Comparison of ENCODE assay signal across 8 cellular contexts in the genomic region with DNA sequence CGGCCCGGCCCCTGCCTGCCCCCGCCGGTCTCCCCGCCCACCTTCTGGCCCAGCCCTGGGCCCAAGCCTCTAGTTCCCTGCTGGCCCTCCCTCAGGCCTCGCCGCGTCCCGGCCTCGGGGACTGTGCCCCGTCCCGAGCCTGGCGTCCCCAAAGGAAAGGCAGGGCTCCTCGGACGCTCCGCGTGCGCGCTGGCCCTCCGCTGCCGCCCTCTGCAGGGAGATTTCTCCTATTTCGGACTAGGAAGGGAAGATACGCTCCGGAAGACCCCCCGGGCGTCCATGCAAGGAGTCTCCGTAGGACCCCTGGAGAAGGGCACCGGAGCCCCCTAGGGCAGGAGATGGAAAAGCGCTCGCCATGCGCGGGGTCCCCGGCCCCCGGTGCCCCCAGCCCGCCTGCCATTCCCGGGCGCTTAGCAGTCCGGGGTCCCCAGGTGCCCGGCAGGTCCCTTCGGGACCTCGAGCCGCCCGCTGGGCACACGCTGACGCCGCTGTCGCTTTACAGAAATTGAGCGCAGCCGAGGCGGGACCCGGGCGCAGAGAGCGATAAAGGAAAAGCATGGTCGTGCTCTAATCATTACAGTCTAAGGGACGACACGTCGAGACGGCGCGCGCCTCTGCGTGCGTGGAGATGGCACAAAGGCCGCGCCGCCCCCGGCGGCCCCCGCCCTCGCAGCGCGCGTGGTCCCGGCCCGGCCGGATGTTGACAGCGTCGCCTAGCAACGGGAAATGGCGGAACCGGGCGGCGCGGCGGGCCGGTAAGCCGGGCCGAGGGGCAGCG. TPM values are rescaled to one million over a fixed set of nuclear protein-coding genes. Genes with fewer than 3 reads are reported as not detected.
A peak's percentile ranks its signal among the peaks of the same experiment; 100 is the strongest.
DNase-seq lines count a peak whose midpoint lies in the region; ATAC-seq lines count a peak whose summit lies in the region.

A gene with protein sequence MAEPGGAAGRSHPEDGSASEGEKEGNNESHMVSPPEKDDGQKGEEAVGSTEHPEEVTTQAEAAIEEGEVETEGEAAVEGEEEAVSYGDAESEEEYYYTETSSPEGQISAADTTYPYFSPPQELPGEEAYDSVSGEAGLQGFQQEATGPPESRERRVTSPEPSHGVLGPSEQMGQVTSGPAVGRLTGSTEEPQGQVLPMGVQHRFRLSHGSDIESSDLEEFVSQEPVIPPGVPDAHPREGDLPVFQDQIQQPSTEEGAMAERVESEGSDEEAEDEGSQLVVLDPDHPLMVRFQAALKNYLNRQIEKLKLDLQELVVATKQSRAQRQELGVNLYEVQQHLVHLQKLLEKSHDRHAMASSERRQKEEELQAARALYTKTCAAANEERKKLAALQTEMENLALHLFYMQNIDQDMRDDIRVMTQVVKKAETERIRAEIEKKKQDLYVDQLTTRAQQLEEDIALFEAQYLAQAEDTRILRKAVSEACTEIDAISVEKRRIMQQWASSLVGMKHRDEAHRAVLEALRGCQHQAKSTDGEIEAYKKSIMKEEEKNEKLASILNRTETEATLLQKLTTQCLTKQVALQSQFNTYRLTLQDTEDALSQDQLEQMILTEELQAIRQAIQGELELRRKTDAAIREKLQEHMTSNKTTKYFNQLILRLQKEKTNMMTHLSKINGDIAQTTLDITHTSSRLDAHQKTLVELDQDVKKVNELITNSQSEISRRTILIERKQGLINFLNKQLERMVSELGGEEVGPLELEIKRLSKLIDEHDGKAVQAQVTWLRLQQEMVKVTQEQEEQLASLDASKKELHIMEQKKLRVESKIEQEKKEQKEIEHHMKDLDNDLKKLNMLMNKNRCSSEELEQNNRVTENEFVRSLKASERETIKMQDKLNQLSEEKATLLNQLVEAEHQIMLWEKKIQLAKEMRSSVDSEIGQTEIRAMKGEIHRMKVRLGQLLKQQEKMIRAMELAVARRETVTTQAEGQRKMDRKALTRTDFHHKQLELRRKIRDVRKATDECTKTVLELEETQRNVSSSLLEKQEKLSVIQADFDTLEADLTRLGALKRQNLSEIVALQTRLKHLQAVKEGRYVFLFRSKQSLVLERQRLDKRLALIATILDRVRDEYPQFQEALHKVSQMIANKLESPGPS (plus strand): TSS at position 706 of the 778 bp plus-strand sequence. CDS start 21 bp downstream, at position 727.

- DNase-seq in DMS114 treated with DMSO at 0.1 percent for 48 hours (lab: John Stamatoyannopoulos, UW; ENCODE audit: unreplicated experiment) (peak; percentile 31), NCI-H2227 (lab: John Stamatoyannopoulos, UW; ENCODE audit: unreplicated experiment) (peak; percentile 93), cerebellum (ENCODE audit: low spot score) (peak; percentile 94), kidney glomerular epithelial cell (lab: John Stamatoyannopoulos, UW) (peak; percentile 72)
- DNase-seq in activated CD4-positive, alpha-beta T cell treated with anti-CD3 and anti-CD28 coated beads for 1 hour: peak; percentile 59
- DNase-seq in stimulated activated CD4-positive, alpha-beta T cell treated with anti-CD3 and anti-CD28 coated beads, Interleukin-15, amount 100 ng/mL, for 24 hours: peak; percentile 80

- ATAC-seq in HG02678 (IDR thresholded peaks at IDR 0.05; ENCODE audit: unreplicated experiment) (peak; percentile 48), GM21423 (IDR thresholded peaks at IDR 0.05; ENCODE audit: unreplicated experiment) (no peak)

RNA-seq across cellular contexts. Expression of the gene that starts here (rescaled TPM):
- total RNA-seq in cerebellum: 12.2 TPM

Comparison
In these comparisons a context has a peak if more than half of its experiments do, and no peak if none do; other contexts are left out.
1. DNase-seq: peak in every context shown above with its lines; median percentile 94 in cerebellum; 93 in NCI-H2227; 80 in stimulated activated CD4-positive, alpha-beta T cell treated with anti-CD3 and anti-CD28 coated beads, Interleukin-15, amount 100 ng/mL, for 24 hours; 72 in kidney glomerular epithelial cell; 59 in activated CD4-positive, alpha-beta T cell treated with anti-CD3 and anti-CD28 coated beads for 1 hour; 31 in DMS114 treated with DMSO at 0.1 percent for 48 hours.